ENCODE assay signal across 15 cellular contexts in the genomic region with DNA sequence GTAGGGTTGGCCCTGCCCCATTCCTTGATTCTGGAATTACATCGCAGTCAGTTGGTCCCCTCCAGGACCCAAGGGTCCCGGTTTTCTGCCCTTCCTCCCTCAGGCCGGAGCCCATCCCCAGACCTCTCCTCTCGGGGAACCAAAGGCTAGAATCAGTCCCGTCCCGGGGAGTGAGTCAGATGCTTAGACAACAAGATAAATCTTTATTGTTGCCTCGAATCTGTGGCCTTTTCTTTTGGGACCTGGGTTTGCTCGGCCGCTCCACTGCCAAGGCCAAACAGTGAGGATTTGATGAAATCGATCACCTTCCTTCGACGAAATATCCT. TPM values are rescaled to one million over a fixed set of nuclear protein-coding genes. Genes with fewer than 3 reads are reported as not detected.
DNase-seq lines count a peak whose midpoint lies in the region; ATAC-seq and TF ChIP-seq lines count a peak whose summit lies in the region.
"Had no signal": no experiment of that assay in that cellular context is flagged by ENCODE, and none has a peak within 500 bp of the region (broad histone marks: within the 10 kb centered on the region; RNA-seq: fewer than 3 reads in every experiment).

No MANE protein-coding gene starts in this region.

- H3K27ac Mint-ChIP-seq in activated naive CD4-positive, alpha-beta T cell treated with anti-CD3 and anti-CD28 coated beads, Interleukin-2, amount 10 ng/mL, durations not matched to agents 7 days and 5 days, result no peak overlapping the region
- H3K27ac Mint-ChIP-seq: activated naive CD4-positive, alpha-beta T cell treated with anti-CD3 and anti-CD28 coated beads, Interleukin-2, amount 50 U/mL, for 72 hours had no signal

- BruUV-seq in HCT116 (replicated peaks; lab: Mats Ljungman, UMichigan), result no TSS peak

- TF ChIP-seq POLR2A in HCT116 (IDR thresholded peaks at IDR 0.05; ENCODE audit: borderline replicate concordance, extremely low read depth, insufficient read depth, insufficient read length) (no peak), tibial nerve (IDR thresholded peaks at IDR 0.05) (no peak)

- no peaks in the 10 kb centered on the region for H3K36me3 Mint-ChIP-seq in activated naive CD4-positive, alpha-beta T cell treated with anti-CD3 and anti-CD28 coated beads, Interleukin-2, amount 10 ng/mL, durations not matched to agents 7 days and 5 days
- H3K36me3 Mint-ChIP-seq: activated naive CD4-positive, alpha-beta T cell treated with anti-CD3 and anti-CD28 coated beads, Interleukin-2, amount 50 U/mL, for 72 hours had no signal

- no peak for TF ChIP-seq RAD21 in HCT116 (IDR thresholded peaks at IDR 0.05; ENCODE audit: low read depth)

- POLR2A ChIA-PET in HCT116 (lab: Charles Lee), result no interaction called here

- TF ChIP-seq EP300 in tibial nerve (IDR thresholded peaks at IDR 0.05), result no peak

- no peaks in the 10 kb centered on the region for H3K9me3 ChIP-seq in HCT116 (ENCODE audit: control insufficient read depth in 1 of 2, insufficient read depth in 1 of 2, low read depth in 1 of 2, low read length in 2 of 2)
- no peaks in the 10 kb centered on the region for H3K9me3 ChIP-seq in mucosa of stomach (ENCODE audit: control insufficient read depth, low read length)
- no peaks in the 10 kb centered on the region for H3K9me3 ChIP-seq in tibial nerve

- H3K4me1 ChIP-seq in HCT116 (ENCODE audit: control insufficient read depth in 1 of 2, insufficient read depth in 2 of 2, low read length in 2 of 2), result peaks cover 25 to 40% of the 10 kb centered on the region in 2 experiments
- peaks cover 37% of the 10 kb centered on the region for H3K4me1 ChIP-seq in mucosa of stomach (ENCODE audit: control insufficient read depth, insufficient read depth, low read length)
- H3K4me1 ChIP-seq in tibial nerve, result peaks cover 0 to 36% (median 18%) of the 10 kb centered on the region in 4 donors

- no peaks in the 10 kb centered on the region for H3K9me3 Mint-ChIP-seq in activated naive CD4-positive, alpha-beta T cell treated with anti-CD3 and anti-CD28 coated beads, Interleukin-2, amount 10 ng/mL, durations not matched to agents 7 days and 5 days
- H3K9me3 Mint-ChIP-seq: activated naive CD4-positive, alpha-beta T cell treated with anti-CD3 and anti-CD28 coated beads, Interleukin-2, amount 50 U/mL, for 72 hours had no signal

- RAD21 ChIA-PET in HCT116 (lab: Charles Lee; ENCODE audit: low non-redundant PET in 1 of 2, low total read pairs in 2 of 2, uncharacterized antibody in 2 of 2, unreplicated experiment in 2 of 2), result interaction anchor here in 1 of 2 experiments (1.2 kb wide), 1 partner anchor 94 kb away, joined by 3 read pairs; a partner anchor contains a TSS

- H3K27ac ChIP-seq in HCT116 (ENCODE audit: low read depth, low read length) (peak overlapping the region; percentile 38; the same call in 1 of the 2 replicates), dorsolateral prefrontal cortex (peak overlapping the region in 52 of 59 donors; percentile 6 to 92 (median 78)), tibial nerve (peak overlapping the region; percentile 21 to 87 (median 47))

- H3K27me3 ChIP-seq in HCT116 (ENCODE audit: insufficient read depth, low read length) (no peaks in the 10 kb centered on the region), dorsolateral prefrontal cortex (no peaks in the 10 kb centered on the region), mucosa of stomach (ENCODE audit: control insufficient read depth, insufficient read depth, low read length) (peaks cover 14% of the 10 kb centered on the region), tibial nerve (peaks cover 0 to 3% of the 10 kb centered on the region in 2 donors)

- peak overlapping the region; percentile 42 for H3K4me2 ChIP-seq in HCT116 (ENCODE audit: low read length)

- WGBS in tibial nerve, 2 donors, result 47 to 71% methylated on average over 12 of the region's 12 CpGs

- intact Hi-C loops in HCT116 (cut with micrococcal nuclease) (no loop called here), dorsolateral prefrontal cortex (cut with DNase I) (no loop called here)

- no peak for DNase-seq in HCT116 (ENCODE audit: low read depth, low spot score)
- DNase-seq in dorsolateral prefrontal cortex, result no peak
- DNase-seq in tibial nerve (ENCODE audit: low spot score in 2 of 2), result no peak
- DNase-seq in glomerular visceral epithelial cell (ENCODE audit: extremely low spot score), result no peak
- DNase-seq in activated naive CD4-positive, alpha-beta T cell treated with anti-CD3 and anti-CD28 coated beads, Interleukin-2, amount 10 ng/mL, durations not matched to agents 7 days and 5 days, result no peak
- DNase-seq: activated CD4-positive, CD25-positive, alpha-beta regulatory T cell; GDM1; NCI-H1105 treated with DMSO at 0.1 percent for 48 hours; NCI-H510A; stimulated activated CD4-positive, alpha-beta T cell treated with anti-CD3 and anti-CD28 coated beads, Interleukin-1b, Interleukin-23, amount 100 ng/mL, for 48 hours had no signal

- H3K27me3 Mint-ChIP-seq in activated naive CD4-positive, alpha-beta T cell treated with anti-CD3 and anti-CD28 coated beads, Interleukin-2, amount 10 ng/mL, durations not matched to agents 7 days and 5 days, result peaks cover 57% of the 10 kb centered on the region

- CTCF ChIA-PET in HCT116 (lab: Charles Lee), result no interaction called here
- CTCF ChIA-PET in activated naive CD4-positive, alpha-beta T cell treated with anti-CD3 and anti-CD28 coated beads, Interleukin-2, amount 10 ng/mL, durations not matched to agents 7 days and 5 days (lab: Charles Lee), result no interaction called here

- ATAC-seq in HCT116, result no peak
- ATAC-seq in SK-N-SH treated with all-trans-retinoic acid at 6 μM for 48 hours, result no peak
- ATAC-seq: activated naive CD4-positive, alpha-beta T cell treated with anti-CD3 and anti-CD28 coated beads, Interleukin-2, amount 50 U/mL, for 72 hours; Panc1 had no signal

- H3K4me1 Mint-ChIP-seq in activated naive CD4-positive, alpha-beta T cell treated with anti-CD3 and anti-CD28 coated beads, Interleukin-2, amount 10 ng/mL, durations not matched to agents 7 days and 5 days, result peaks cover 33% of the 10 kb centered on the region

- H3K4me3 ChIP-seq in HCT116 (replicated peaks in 1 of 2; ENCODE audit: low read depth in 1 of 2, low read length in 2 of 2), result no peak overlapping the region
- H3K4me3 ChIP-seq in dorsolateral prefrontal cortex, result peak overlapping the region in 51 of 59 donors; percentile 46 to 75 (median 65)
- no peak overlapping the region for H3K4me3 ChIP-seq in mucosa of stomach (ENCODE audit: low read length)
- H3K4me3 ChIP-seq in tibial nerve, result peak overlapping the region in 1 of 4 donors; percentile 63

- no peak overlapping the region for H3K4me3 Mint-ChIP-seq in activated naive CD4-positive, alpha-beta T cell treated with anti-CD3 and anti-CD28 coated beads, Interleukin-2, amount 10 ng/mL, durations not matched to agents 7 days and 5 days

- H3K79me2 ChIP-seq in HCT116 (ENCODE audit: insufficient read depth, low read length), result no peaks in the 10 kb centered on the region

- H3K9ac ChIP-seq in HCT116 (ENCODE audit: low read length) (no peak overlapping the region), mucosa of stomach (ENCODE audit: low read length) (peak overlapping the region; percentile 1)

- H3K36me3 ChIP-seq in HCT116 (ENCODE audit: control insufficient read depth in 1 of 2, insufficient read depth in 2 of 2, low read length in 2 of 2) (no peaks in the 10 kb centered on the region), mucosa of stomach (ENCODE audit: control insufficient read depth, insufficient read depth, low read length) (no peaks in the 10 kb centered on the region), tibial nerve (no peaks in the 10 kb centered on the region)

- no peaks in the 10 kb centered on the region for H4K20me1 ChIP-seq in HCT116 (ENCODE audit: insufficient read depth)

- H2AFZ ChIP-seq in HCT116 (ENCODE audit: low read depth, low read length, poor library complexity, severe bottlenecking), result no peak overlapping the region

- no peak for TF ChIP-seq CTCF in HCT116 (IDR thresholded peaks at IDR 0.05 in 2 of 3, conservative IDR thresholded peaks at IDR 0.05 in 1 of 3; ENCODE audit: borderline replicate concordance in 1 of 3, insufficient read depth in 1 of 3, low read depth in 2 of 3, low read length in 2 of 3)
- no peak for TF ChIP-seq CTCF in dorsolateral prefrontal cortex (IDR thresholded peaks at IDR 0.05 in 54 of 56, conservative IDR thresholded peaks at IDR 0.05 in 2 of 56; ENCODE audit: low read depth in 1 of 56, partially characterized antibody in 56 of 56)
- TF ChIP-seq CTCF in tibial nerve (IDR thresholded peaks at IDR 0.05), result no peak

- no peaks in the 10 kb centered on the region for H3K9me2 ChIP-seq in HCT116 (ENCODE audit: insufficient read depth)

TF ChIP-seq in HCT116, 20 proteins besides CTCF, POLR2A, EP300 and RAD21 (continues in another document):
- no peak for TF ChIP-seq CBX3 (IDR thresholded peaks at IDR 0.05; ENCODE audit: low read depth)
- TF ChIP-seq CEBPB (IDR thresholded peaks at IDR 0.05; ENCODE audit: low read depth), result no peak
- no peak for TF ChIP-seq SIN3A (IDR thresholded peaks at IDR 0.05; ENCODE audit: low read depth)

TF ChIP-seq in SK-N-SH treated with all-trans-retinoic acid at 6 μM for 48 hours, 23 proteins besides CTCF, POLR2A, EP300 and RAD21 (continues in another document):
- TF ChIP-seq CSDC2 (CRISPR knock-in tag; IDR thresholded peaks at IDR 0.05), result no peak
- TF ChIP-seq PPARA (CRISPR knock-in tag; IDR thresholded peaks at IDR 0.05; ENCODE audit: borderline replicate concordance), result no peak
- TF ChIP-seq GLIS3 (CRISPR knock-in tag; IDR thresholded peaks at IDR 0.05), result no peak
- TF ChIP-seq SNAI2 (CRISPR knock-in tag; IDR thresholded peaks at IDR 0.05), result no peak
- TF ChIP-seq ARNTL (CRISPR knock-in tag; IDR thresholded peaks at IDR 0.05; ENCODE audit: borderline replicate concordance, low read depth), result no peak
- no peak for TF ChIP-seq TOX (CRISPR knock-in tag; IDR thresholded peaks at IDR 0.05; ENCODE audit: borderline replicate concordance)

RNA-seq across cellular contexts. Expression of a gene that starts 0.3 kb away (rescaled TPM):
- total RNA-seq in HCT116 (2021; ENCODE audit: unreplicated experiment) (1.9 TPM), dorsolateral prefrontal cortex (10 to 100 TPM in 40 of 120 experiments, 1 to 10 TPM in 80; 5.6 to 16.1 (median 8.9) TPM), tibial nerve (10 to 100 TPM; 12.3 to 23.3 (median 19.8) TPM)
- 1.8 and 1.9 TPM in 2 replicates for polyA plus RNA-seq in HCT116 (2012)

RNA-seq across cellular contexts. Expression of a gene that starts 6.0 kb away (rescaled TPM):
- total RNA-seq in HCT116 (2021; ENCODE audit: unreplicated experiment) (1.7 TPM), dorsolateral prefrontal cortex (1 to 10 TPM in 75 of 120 experiments, under 1 TPM in 40, not detected in 5; 0.31 to 9.5 (median 1.3) TPM), tibial nerve (under 1 TPM in 2 of 4 donors, not detected in 2; 0.21 to 0.30 TPM)
- 1.5 and 2.0 TPM in 2 replicates for polyA plus RNA-seq in HCT116 (2012)
- total RNA-seq: activated naive CD4-positive, alpha-beta T cell treated with anti-CD3 and anti-CD28 coated beads, Interleukin-2, amount 50 U/mL, for 72 hours had no signal

RNA-seq across cellular contexts. Expression of a gene that starts 11.8 kb away (rescaled TPM):
- total RNA-seq in HCT116 (2021; ENCODE audit: unreplicated experiment) (14.1 TPM), dorsolateral prefrontal cortex (10 to 100 TPM in 1 of 120 experiments, 1 to 10 TPM in 119; 1.8 to 11.1 (median 5.1) TPM), tibial nerve (1 to 10 TPM in 3 of 4 donors, under 1 TPM in 1; 0.98 to 4.2 (median 2.4) TPM)
- polyA plus RNA-seq in HCT116 (2012), result 11.8 and 13.1 TPM in 2 replicates

RNA-seq across cellular contexts. Expression of a gene that starts 14.7 kb away (rescaled TPM):
- total RNA-seq in HCT116 (2021; ENCODE audit: unreplicated experiment) (0.81 TPM), dorsolateral prefrontal cortex (not detected), tibial nerve (not detected)
- 1.2 and 1.6 TPM in 2 replicates for polyA plus RNA-seq in HCT116 (2012)
- total RNA-seq: activated naive CD4-positive, alpha-beta T cell treated with anti-CD3 and anti-CD28 coated beads, Interleukin-2, amount 50 U/mL, for 72 hours; esophagus mucosa had no signal

RNA-seq across cellular contexts. Expression of a gene that starts 21.1 kb away (rescaled TPM):
- 1.3 TPM for total RNA-seq in HCT116 (2021; ENCODE audit: unreplicated experiment)
- 0.85 and 0.91 TPM in 2 replicates for polyA plus RNA-seq in HCT116 (2012)
- 10 to 100 TPM in 3 of 120 experiments, 1 to 10 TPM in 117; 3.4 to 11.4 (median 6.3) TPM for total RNA-seq in dorsolateral prefrontal cortex
- 1 to 10 TPM; 2.7 to 7.2 (median 5.9) TPM for total RNA-seq in tibial nerve

Comparison
In these comparisons a context has a peak if more than half of its experiments do, and no peak if none do; other contexts are left out.
1. H3K4me3 ChIP-seq: peak in dorsolateral prefrontal cortex (51 of 59); none in HCT116 (0 of 2) and mucosa of stomach (single experiment).
2. Peak in every context shown above with its lines, with median percentiles within 50 percentile points of each other: H3K27ac ChIP-seq.